ENCODE assay signal across 25 cellular contexts in genomic region chr9:88441301-88442007, GRCh38.
"Had no signal": no experiment of that assay in that cellular context is flagged by ENCODE, and none has a peak within 500 bp of the region (broad histone marks: within the 10 kb centered on the region; RNA-seq: fewer than 3 reads in every experiment).

No MANE protein-coding gene starts in this region.

- H3K4me3 ChIP-seq: hepatocyte, left ventricle myocardium inferior, psoas muscle, right atrium auricular region, stomach, transverse colon, vagina had no signal

- ATAC-seq: activated T-cell treated with anti-CD3 and anti-CD28 coated beads, Interleukin-2, amount 50 U/mL, for 72 hours; esophagus mucosa; natural killer cell; psoas muscle; stimulated activated memory B cell treated with anti-CD40 and anti-IgM and Interleukin-4, amounts not matched to agents 10 μg/mL and 1 μg/mL and 100 μg/mL, for 72 hours had no signal

- H3K36me3 Mint-ChIP-seq: natural killer cell had no signal

- H3K27me3 Mint-ChIP-seq: activated CD4-positive, alpha-beta memory T cell treated with anti-CD3 and anti-CD28 coated beads for 36 hours; activated naive CD8-positive, alpha-beta T cell treated with anti-CD3 and anti-CD28 coated beads, Interleukin-2, amount 10 ng/mL, durations not matched to agents 7 days and 5 days; stimulated activated memory B cell treated with anti-CD40 and anti-IgM and Interleukin-4, amounts not matched to agents 10 μg/mL and 1 μg/mL and 100 μg/mL, for 72 hours had no signal

- H3K27me3 ChIP-seq: hepatocyte, right atrium auricular region, stomach, transverse colon, vagina had no signal

- H3K27ac Mint-ChIP-seq: activated CD4-positive, alpha-beta memory T cell treated with anti-CD3 and anti-CD28 coated beads for 36 hours; activated naive CD4-positive, alpha-beta T cell treated with anti-CD3 and anti-CD28 coated beads for 36 hours; activated T-cell treated with anti-CD3 and anti-CD28 coated beads, Interleukin-2, amount 50 U/mL, for 72 hours; immature natural killer cell; natural killer cell; stimulated activated memory B cell treated with anti-CD40 and anti-IgM and Interleukin-4, amounts not matched to agents 10 μg/mL and 1 μg/mL and 100 μg/mL, for 72 hours had no signal

- DNase-seq: activated CD4-positive, alpha-beta memory T cell treated with anti-CD3 and anti-CD28 coated beads for 36 hours; activated CD4-positive, alpha-beta T cell treated with anti-CD3 and anti-CD28 coated beads for 48 hours; activated effector memory CD4-positive, alpha-beta T cell treated with Interleukin-2 at 50 U/mL for 16 hours; activated naive CD4-positive, alpha-beta T cell treated with anti-CD3 and anti-CD28 coated beads for 36 hours; activated naive CD8-positive, alpha-beta T cell treated with anti-CD3 and anti-CD28 coated beads, Interleukin-2, amount 10 ng/mL, durations not matched to agents 7 days and 5 days; activated T-cell treated with anti-CD3 and anti-CD28 coated beads, Interleukin-2, amount 50 U/mL, for 72 hours; amniotic stem cell; cerebellar nuclear complex; dermis blood vessel endothelial cell; effector CD8-positive, alpha-beta T cell; foreskin melanocyte; glutamatergic neuron; immature natural killer cell; left ventricle myocardium inferior; midbrain; natural killer cell; psoas muscle; stimulated activated CD4-positive, alpha-beta T cell treated with anti-CD3 and anti-CD28 coated beads, Interleukin-2, amount 100 ng/mL, for 24 hours; stomach; transverse colon had no signal

- H2AFZ ChIP-seq: hepatocyte had no signal

- H3K9me3 Mint-ChIP-seq: activated T-cell treated with anti-CD3 and anti-CD28 coated beads, Interleukin-2, amount 50 U/mL, for 72 hours; natural killer cell had no signal

- H3K4me2 ChIP-seq: hepatocyte had no signal

- H3K27ac ChIP-seq: hepatocyte, left ventricle myocardium inferior, psoas muscle, right atrium auricular region, stomach, transverse colon, vagina had no signal

- H3K4me1 ChIP-seq: psoas muscle, right atrium auricular region, vagina had no signal

- H3K9me3 ChIP-seq: psoas muscle, right atrium auricular region, stomach, transverse colon, vagina had no signal

- H3K4me3 Mint-ChIP-seq: activated CD4-positive, alpha-beta memory T cell treated with anti-CD3 and anti-CD28 coated beads for 36 hours; activated naive CD4-positive, alpha-beta T cell treated with anti-CD3 and anti-CD28 coated beads for 36 hours; activated naive CD8-positive, alpha-beta T cell treated with anti-CD3 and anti-CD28 coated beads, Interleukin-2, amount 10 ng/mL, durations not matched to agents 7 days and 5 days; activated T-cell treated with anti-CD3 and anti-CD28 coated beads, Interleukin-2, amount 50 U/mL, for 72 hours; immature natural killer cell; natural killer cell; stimulated activated memory B cell treated with anti-CD40 and anti-IgM and Interleukin-4, amounts not matched to agents 10 μg/mL and 1 μg/mL and 100 μg/mL, for 72 hours had no signal
